In the genomic region with DNA sequence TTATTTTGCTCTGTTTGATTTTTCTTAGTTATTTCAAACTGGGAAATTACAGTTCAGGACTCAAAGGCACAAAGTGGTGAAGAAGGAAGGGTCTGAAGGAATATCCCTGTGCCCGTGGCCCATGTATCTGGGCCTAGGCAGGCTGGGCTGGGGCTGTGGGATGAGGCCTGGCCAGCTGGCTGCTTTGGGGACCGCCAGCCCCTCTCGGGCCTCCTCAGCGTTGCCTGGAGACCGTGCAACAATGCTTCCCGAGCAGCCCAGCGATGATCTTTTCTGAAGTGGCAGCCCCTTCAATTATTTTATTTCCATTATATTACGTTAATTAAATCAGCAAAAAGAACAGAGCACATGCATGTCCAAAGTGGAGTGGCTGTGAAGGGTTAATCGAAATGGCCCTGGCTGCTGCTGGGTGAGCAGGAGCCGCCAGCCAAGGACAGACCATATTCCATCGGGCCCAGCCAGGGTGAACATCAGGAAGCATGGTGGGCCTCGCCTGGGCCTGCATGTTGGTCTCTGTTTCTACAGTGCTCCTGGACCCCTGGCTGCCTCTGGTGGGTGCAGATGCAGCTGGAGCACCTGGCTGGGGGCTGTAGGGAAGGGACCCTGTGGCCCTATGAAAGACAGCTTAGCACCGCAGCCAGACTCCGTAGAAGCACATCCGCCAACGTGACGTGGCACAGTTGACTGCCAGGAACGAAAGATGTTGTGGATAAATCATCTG, we compare ENCODE assay signal across 28 cellular contexts.
"Had no signal": no experiment of that assay in that cellular context is flagged by ENCODE, and none has a peak within 500 bp of the region (broad histone marks: within the 10 kb centered on the region; RNA-seq: fewer than 3 reads in every experiment).

No MANE protein-coding gene starts in this region.

- H3K27me3 Mint-ChIP-seq: activated naive CD8-positive, alpha-beta T cell treated with anti-CD3 and anti-CD28 coated beads, Interleukin-2, amount 50 U/mL, for 24 hours; central memory CD8-positive, alpha-beta T cell had no signal

- H3K27me3 ChIP-seq: ascending aorta, body of pancreas had no signal

- H3K4me1 ChIP-seq: ascending aorta, body of pancreas had no signal

- H3K27ac ChIP-seq: ascending aorta, body of pancreas had no signal

- H3K9me3 ChIP-seq: ascending aorta, body of pancreas had no signal

- H3K36me3 Mint-ChIP-seq: activated naive CD4-positive, alpha-beta T cell treated with anti-CD3 and anti-CD28 coated beads, Interleukin-2, amount 50 U/mL, for 72 hours; WTC11 had no signal

- H3K4me1 Mint-ChIP-seq: activated naive CD8-positive, alpha-beta T cell treated with anti-CD3 and anti-CD28 coated beads, Interleukin-2, amount 50 U/mL, for 24 hours; central memory CD8-positive, alpha-beta T cell had no signal

- FAIRE-seq: K562 had no signal

- H3K27ac Mint-ChIP-seq: activated CD8-positive, alpha-beta T cell treated with anti-CD3 and anti-CD28 coated beads, Interleukin-2, amount 10 ng/mL, durations not matched to agents 7 days and 5 days; activated naive CD4-positive, alpha-beta T cell treated with anti-CD3 and anti-CD28 coated beads, Interleukin-2, amount 50 U/mL, for 72 hours; activated naive CD8-positive, alpha-beta T cell treated with anti-CD3 and anti-CD28 coated beads, Interleukin-2, amount 50 U/mL, for 24 hours; T-helper 1 cell treated with Interleukin-12 subunit alpha and Interleukin-12 subunit beta and Interleukin-4 antibody, amounts not matched to agents 30 μg/mL and 1 μg/mL, for 36 hours; WTC11 had no signal

- ATAC-seq: activated CD8-positive, alpha-beta T cell treated with anti-CD3 and anti-CD28 coated beads, Interleukin-2, amount 10 ng/mL, durations not matched to agents 7 days and 5 days; activated naive CD4-positive, alpha-beta T cell treated with anti-CD3 and anti-CD28 coated beads, Interleukin-2, amount 50 U/mL, for 72 hours; activated naive CD8-positive, alpha-beta T cell treated with anti-CD3 and anti-CD28 coated beads, Interleukin-2, amount 50 U/mL, for 24 hours; body of pancreas; K562; Panc1; Right ventricle myocardium inferior had no signal

- DNase-seq: activated CD4-positive, alpha-beta T cell treated with anti-CD3 and anti-CD28 coated beads for 48 hours; activated CD4-positive, alpha-beta T cell treated with anti-CD3 and anti-CD28 coated beads, Interleukin-2, amount 50 U/mL, for 4 hours; activated CD4-positive, CD25-positive, alpha-beta regulatory T cell treated with anti-CD3 and anti-CD28 coated beads, Interleukin-2, amount 50 U/mL, for 72 hours; activated CD8-positive, alpha-beta memory T cell treated with anti-CD3 and anti-CD28 coated beads, Interleukin-2, amount 50 U/mL, for 48 hours; activated CD8-positive, alpha-beta T cell treated with anti-CD3 and anti-CD28 coated beads, Interleukin-2, amount 10 ng/mL, durations not matched to agents 7 days and 5 days; activated naive CD8-positive, alpha-beta T cell treated with anti-CD3 and anti-CD28 coated beads, Interleukin-2, amount 50 U/mL, for 24 hours; activated T-cell treated with anti-CD3 and anti-CD28 coated beads, Interleukin-2, amount 50 U/mL, for 1 hour; amniotic stem cell; body of pancreas; Kasumi-1; NCI-H1105 treated with DMSO at 0.1 percent for 48 hours; NCI-H1436 treated with DMSO at 0.1 percent for 48 hours; NCI-H187 treated with DMSO at 0.1 percent for 48 hours; NCI-H2081 treated with DMSO at 0.1 percent for 48 hours; NCI-H2171 treated with DMSO at 0.1 percent for 48 hours; NCI-H510A treated with DMSO at 0.1 percent for 48 hours; NCI-H69; NK-92 treated with Interleukin-12 subunit alpha and Interleukin-12 subunit beta, amount 100 ng/mL, for 24 hours; OCI-M1; RPMI8226 had no signal

- H3K36me3 ChIP-seq: ascending aorta had no signal

- H3K4me3 Mint-ChIP-seq: activated CD8-positive, alpha-beta T cell treated with anti-CD3 and anti-CD28 coated beads, Interleukin-2, amount 10 ng/mL, durations not matched to agents 7 days and 5 days; activated naive CD8-positive, alpha-beta T cell treated with anti-CD3 and anti-CD28 coated beads, Interleukin-2, amount 50 U/mL, for 24 hours; central memory CD8-positive, alpha-beta T cell; T-helper 1 cell treated with Interleukin-12 subunit alpha and Interleukin-12 subunit beta and Interleukin-4 antibody, amounts not matched to agents 30 μg/mL and 1 μg/mL, for 36 hours; WTC11 had no signal

- H3K4me3 ChIP-seq: ascending aorta, body of pancreas, K562 had no signal

- H3K9me3 Mint-ChIP-seq: activated naive CD4-positive, alpha-beta T cell treated with anti-CD3 and anti-CD28 coated beads, Interleukin-2, amount 50 U/mL, for 72 hours; activated naive CD8-positive, alpha-beta T cell treated with anti-CD3 and anti-CD28 coated beads, Interleukin-2, amount 50 U/mL, for 24 hours; central memory CD8-positive, alpha-beta T cell; T-helper 1 cell treated with Interleukin-12 subunit alpha and Interleukin-12 subunit beta and Interleukin-4 antibody, amounts not matched to agents 30 μg/mL and 1 μg/mL, for 36 hours; WTC11 had no signal
